Comparison of ENCODE assay signal across 8 cellular contexts in genomic region chr2:37084797-37085196, GRCh38. TPM values are rescaled to one million over a fixed set of nuclear protein-coding genes. Genes with fewer than 3 reads are reported as not detected.
DNase-seq lines count a peak whose midpoint lies in the region; ATAC-seq and TF ChIP-seq lines count a peak whose summit lies in the region.

No MANE protein-coding gene starts in this region.

- H3K4me1 ChIP-seq in NT2/D1 (ENCODE audit: insufficient read depth, insufficient read length) (no peaks in the 10 kb centered on the region), esophagus muscularis mucosa (peaks cover 32 to 44% (median 39%) of the 10 kb centered on the region in 4 donors), prostate gland (replicated peaks) (no peaks in the 10 kb centered on the region)

- no peak for TF ChIP-seq EP300 in esophagus muscularis mucosa (IDR thresholded peaks at IDR 0.05)

- H3K9ac ChIP-seq in NT2/D1 (ENCODE audit: insufficient read length, low read depth): peak overlapping the region; percentile 75

- H3K27ac ChIP-seq in esophagus muscularis mucosa (replicated peaks in 1 of 4): peak overlapping the region; percentile 78 to 83 (median 80)
- peak overlapping the region; percentile 48 to 81 for H3K27ac ChIP-seq in prostate gland

- H3K27me3 Mint-ChIP-seq in activated T-cell treated with anti-CD3 and anti-CD28 coated beads, Interleukin-2, amount 50 U/mL, for 4 hours (ENCODE audit: low read depth): no peaks in the 10 kb centered on the region

- peak; percentile 20 for DNase-seq in CMK (ENCODE audit: low read depth)
- no peak for DNase-seq in NT2/D1 (ENCODE audit: low read depth, low spot score)
- DNase-seq in esophagus muscularis mucosa (ENCODE audit: extremely low spot score): no peak
- no peak for DNase-seq in prostate gland (ENCODE audit: low spot score)
- DNase-seq in NCI-H2107 treated with DMSO at 0.1 percent for 48 hours (lab: John Stamatoyannopoulos, UW; ENCODE audit: unreplicated experiment): no peak
- no peak for DNase-seq in cerebellum (ENCODE audit: low spot score)
- no peak for DNase-seq in activated T-cell treated with anti-CD3 and anti-CD28 coated beads, Interleukin-2, amount 50 U/mL, for 4 hours
- DNase-seq in HUDEP-2 (lab: John Stamatoyannopoulos, UW; ENCODE audit: unreplicated experiment in 76 of 76): no peak

- H3K27me3 ChIP-seq in NT2/D1 (ENCODE audit: insufficient read depth, insufficient read length) (no peaks in the 10 kb centered on the region), esophagus muscularis mucosa (no peaks in the 10 kb centered on the region), prostate gland (replicated peaks; ENCODE audit: insufficient read depth) (no peaks in the 10 kb centered on the region)

- no peak for ATAC-seq in activated T-cell treated with anti-CD3 and anti-CD28 coated beads, Interleukin-2, amount 50 U/mL, for 4 hours

- H3K9me3 ChIP-seq in NT2/D1 (ENCODE audit: insufficient read depth, low read length) (no peaks in the 10 kb centered on the region), esophagus muscularis mucosa (no peaks in the 10 kb centered on the region), prostate gland (no peaks in the 10 kb centered on the region)

- no peaks in the 10 kb centered on the region for H3K9me3 Mint-ChIP-seq in activated T-cell treated with anti-CD3 and anti-CD28 coated beads, Interleukin-2, amount 50 U/mL, for 4 hours

- no peak overlapping the region for H3K4me3 Mint-ChIP-seq in activated T-cell treated with anti-CD3 and anti-CD28 coated beads, Interleukin-2, amount 50 U/mL, for 4 hours

- H3K36me3 Mint-ChIP-seq in activated T-cell treated with anti-CD3 and anti-CD28 coated beads, Interleukin-2, amount 50 U/mL, for 4 hours (ENCODE audit: insufficient read depth): peaks cover 25% of the 10 kb centered on the region

- peaks cover 28% of the 10 kb centered on the region for H3K4me1 Mint-ChIP-seq in activated T-cell treated with anti-CD3 and anti-CD28 coated beads, Interleukin-2, amount 50 U/mL, for 4 hours (ENCODE audit: low read depth)

- WGBS in esophagus muscularis mucosa: 4% methylated on average over 10 of the region's 10 CpGs
- 2% methylated on average over 10 of the region's 10 CpGs for WGBS in prostate gland

- H3K4me3 ChIP-seq in NT2/D1 (ENCODE audit: insufficient read length, low read depth) (peak overlapping the region; percentile 78), esophagus muscularis mucosa (peak overlapping the region; percentile 72 to 90 (median 74)), prostate gland (peak overlapping the region; percentile 73 to 82)

- TF ChIP-seq CTCF in esophagus muscularis mucosa (IDR thresholded peaks at IDR 0.05) (no peak), prostate gland (IDR thresholded peaks at IDR 0.05) (no peak)

- H3K36me3 ChIP-seq in NT2/D1 (ENCODE audit: insufficient read depth, insufficient read length, low read length): peaks cover 23% of the 10 kb centered on the region
- H3K36me3 ChIP-seq in esophagus muscularis mucosa: peaks cover 0 to 40% (median 17%) of the 10 kb centered on the region in 4 donors
- H3K36me3 ChIP-seq in prostate gland: no peaks in the 10 kb centered on the region

- TF ChIP-seq POLR2A in esophagus muscularis mucosa (IDR thresholded peaks at IDR 0.05; ENCODE audit: low read depth): no peak
- TF ChIP-seq POLR2A in prostate gland (IDR thresholded peaks at IDR 0.05): no peak

- intact Hi-C loops in esophagus muscularis mucosa (cut with DNase I): no loop called here
- intact Hi-C loops in prostate gland (cut with DNase I): no loop called here

RNA-seq across cellular contexts. Expression of gene GPATCH11, which starts 0.5 kb away (rescaled TPM):
- total RNA-seq in esophagus muscularis mucosa (10 to 100 TPM in 1 of 4 donors, 1 to 10 TPM in 3; 5.0 to 10.8 (median 6.5) TPM), prostate gland (10 to 100 TPM in 1 of 2 donors, 1 to 10 TPM in 1; 4.7 to 12.6 TPM), cerebellum (13.8 TPM)
- 10 to 100 TPM; 17.0 to 18.4 (median 17.2) TPM for total RNA-seq in activated T-cell treated with anti-CD3 and anti-CD28 coated beads, Interleukin-2, amount 50 U/mL, for 4 hours

RNA-seq across cellular contexts. Expression of gene HEATR5B, which starts 0.6 kb away (rescaled TPM):
- total RNA-seq in esophagus muscularis mucosa (10 to 100 TPM; 14.6 to 21.2 (median 16.7) TPM), prostate gland (10 to 100 TPM; 31.1 to 37.4 TPM), cerebellum (71.6 TPM)
- 10 to 100 TPM; 11.3 to 18.2 (median 14.9) TPM for total RNA-seq in activated T-cell treated with anti-CD3 and anti-CD28 coated beads, Interleukin-2, amount 50 U/mL, for 4 hours
